ENCODE assay signal across 8 cellular contexts in the genomic region with DNA sequence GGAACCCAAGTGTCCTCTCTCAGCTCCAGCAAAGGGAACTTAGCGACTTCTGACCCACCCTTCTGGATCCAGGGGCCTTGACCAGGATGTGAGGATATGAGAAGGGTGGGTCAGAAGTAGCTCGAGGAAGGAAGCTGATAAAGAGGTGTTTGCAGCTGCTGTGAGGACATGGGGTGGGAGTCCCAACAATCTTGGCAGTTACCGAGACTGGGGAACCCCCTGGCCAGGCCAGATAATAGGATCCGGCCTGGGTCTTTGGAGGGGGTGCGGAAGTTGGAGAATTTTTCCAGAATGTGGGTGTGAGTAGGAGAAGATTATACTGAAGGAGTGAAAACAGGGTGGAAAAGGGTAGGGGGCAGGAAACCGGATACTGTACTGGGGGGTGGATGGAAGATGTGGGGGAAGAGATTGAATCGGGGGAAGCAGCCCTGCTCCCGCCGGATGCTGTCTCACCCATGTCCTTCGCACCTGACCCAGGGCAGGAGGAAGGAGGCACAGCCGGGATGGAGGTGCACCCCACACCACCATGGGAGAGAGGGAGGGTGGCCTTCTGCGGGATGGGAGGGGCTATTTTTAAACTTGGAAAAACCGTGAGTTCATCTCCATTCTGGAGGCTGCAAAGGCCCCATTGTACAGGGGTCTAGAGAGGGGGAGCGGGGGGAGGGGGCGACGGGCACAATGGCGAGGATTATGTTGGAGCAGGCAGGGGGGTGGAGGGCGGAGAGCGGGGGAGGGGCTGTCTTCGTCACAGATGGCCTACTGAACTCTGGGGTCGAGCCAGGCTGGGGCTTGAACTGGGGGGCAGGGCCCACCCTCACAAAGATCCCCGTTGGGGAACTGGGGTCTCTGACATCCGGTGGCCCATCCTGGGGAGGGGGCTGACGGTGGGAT. TPM values are rescaled to one million over a fixed set of nuclear protein-coding genes. Genes with fewer than 3 reads are reported as not detected.
A peak's percentile ranks its signal among the peaks of the same experiment; 100 is the strongest.
DNase-seq lines count a peak whose midpoint lies in the region; ATAC-seq and TF ChIP-seq lines count a peak whose summit lies in the region.

No MANE protein-coding gene starts in this region.

- peak overlapping the region; percentile 46; the same call in 1 of the 2 replicates for H3K27ac Mint-ChIP-seq in HFFc6
- H3K27ac Mint-ChIP-seq in activated naive CD8-positive, alpha-beta T cell treated with anti-CD3 and anti-CD28 coated beads, Interleukin-2, amount 10 ng/mL, durations not matched to agents 7 days and 5 days, result peak overlapping the region; percentile 83
- peak overlapping the region in 1 of 6 donors; percentile 62 for H3K27ac Mint-ChIP-seq in immature natural killer cell

- H3K36me3 ChIP-seq in spleen, result peaks cover 0 to 2% (median 0%) of the 10 kb centered on the region in 6 donors

- H3K27me3 Mint-ChIP-seq in HFFc6 (ENCODE audit: insufficient read depth), result peaks cover 14% of the 10 kb centered on the region; the same call in 1 of the 2 replicates
- H3K27me3 Mint-ChIP-seq in activated naive CD8-positive, alpha-beta T cell treated with anti-CD3 and anti-CD28 coated beads, Interleukin-2, amount 10 ng/mL, durations not matched to agents 7 days and 5 days, result peaks cover 21% of the 10 kb centered on the region
- H3K27me3 Mint-ChIP-seq in immature natural killer cell (ENCODE audit: low read depth in 3 of 3), result peaks cover 0 to 14% (median 4%) of the 10 kb centered on the region in 3 donors

- H3K4me1 ChIP-seq in spleen, result peaks cover 21 to 88% (median 78%) of the 10 kb centered on the region in 6 donors

- no peaks in the 10 kb centered on the region for H3K9me3 ChIP-seq in spleen

- WGBS in spleen, 5 donors, result 42 to 59% (median 44%) methylated on average over 24 of the region's 24 CpGs

- H3K4me1 Mint-ChIP-seq in HFFc6 (ENCODE audit: low read depth) (peaks cover 20% of the 10 kb centered on the region), immature natural killer cell (peaks cover 7 to 25% of the 10 kb centered on the region in 2 donors)
- peaks cover 22% of the 10 kb centered on the region for H3K4me1 Mint-ChIP-seq in activated naive CD8-positive, alpha-beta T cell treated with anti-CD3 and anti-CD28 coated beads, Interleukin-2, amount 10 ng/mL, durations not matched to agents 7 days and 5 days

- ATAC-seq in activated naive CD8-positive, alpha-beta T cell treated with anti-CD3 and anti-CD28 coated beads, Interleukin-2, amount 10 ng/mL, durations not matched to agents 7 days and 5 days (ENCODE audit: low read depth), result no peak

- peak overlapping the region; percentile 54 to 86 (median 80) for H3K27ac ChIP-seq in spleen

- H3K9me3 Mint-ChIP-seq in HFFc6 (no peaks in the 10 kb centered on the region), immature natural killer cell (no peaks in the 10 kb centered on the region)
- no peaks in the 10 kb centered on the region for H3K9me3 Mint-ChIP-seq in activated naive CD8-positive, alpha-beta T cell treated with anti-CD3 and anti-CD28 coated beads, Interleukin-2, amount 10 ng/mL, durations not matched to agents 7 days and 5 days

- H3K27me3 ChIP-seq in spleen (replicated peaks in 1 of 7), result peaks cover 0 to 71% (median 28%) of the 10 kb centered on the region in 7 donors

- H3K4me3 Mint-ChIP-seq in HFFc6 (peak overlapping the region; percentile 18; the same call in 1 of the 2 replicates), immature natural killer cell (peak overlapping the region; percentile 29 to 79 (median 52))
- H3K4me3 Mint-ChIP-seq in activated naive CD8-positive, alpha-beta T cell treated with anti-CD3 and anti-CD28 coated beads, Interleukin-2, amount 10 ng/mL, durations not matched to agents 7 days and 5 days, result peak overlapping the region; percentile 65

- POLR2A ChIA-PET in activated naive CD8-positive, alpha-beta T cell treated with anti-CD3 and anti-CD28 coated beads, Interleukin-2, amount 10 ng/mL, durations not matched to agents 7 days and 5 days (lab: Charles Lee), result interaction anchor here (1.0 to 3.4 kb wide), 15 partner anchors 10 to 259 kb away, joined by 3 to 18 read pairs (median 5); partner anchors contain the start of genes C2CD2L, CBL, DPAGT1 and HINFP

- TF ChIP-seq POLR2A in spleen (IDR thresholded peaks at IDR 0.05), result no peak

- H3K36me3 Mint-ChIP-seq in HFFc6 (ENCODE audit: low read depth), result no peaks in the 10 kb centered on the region
- no peaks in the 10 kb centered on the region for H3K36me3 Mint-ChIP-seq in activated naive CD8-positive, alpha-beta T cell treated with anti-CD3 and anti-CD28 coated beads, Interleukin-2, amount 10 ng/mL, durations not matched to agents 7 days and 5 days
- H3K36me3 Mint-ChIP-seq in immature natural killer cell, result no peaks in the 10 kb centered on the region

- DNase-seq in HFFc6, result no peak
- no peak for DNase-seq in activated naive CD8-positive, alpha-beta T cell treated with anti-CD3 and anti-CD28 coated beads, Interleukin-2, amount 10 ng/mL, durations not matched to agents 7 days and 5 days
- DNase-seq in immature natural killer cell, result no peak
- DNase-seq in spleen, result no peak
- DNase-seq in stimulated activated CD4-positive, alpha-beta T cell treated with anti-CD3 and anti-CD28 coated beads, Interleukin-1b, Interleukin-23, amount 100 ng/mL, for 48 hours, result no peak
- DNase-seq in T1000 (lab: John Stamatoyannopoulos, UW), result no peak
- no peak for DNase-seq in AG20443 (ENCODE audit: low spot score)
- DNase-seq in effector CD8-positive, alpha-beta T cell (lab: John Stamatoyannopoulos, UW), result no peak

- no peak for TF ChIP-seq CTCF in HFFc6 (IDR thresholded peaks at IDR 0.05)
- no peak for TF ChIP-seq CTCF in spleen (IDR thresholded peaks at IDR 0.05 in 8 of 11, conservative IDR thresholded peaks at IDR 0.05 in 3 of 11)

- peak overlapping the region in 5 of 8 donors; percentile 46 to 77 (median 49) for H3K4me3 ChIP-seq in spleen

- intact Hi-C loops in spleen (cut with DNase I; ENCODE audit: low total_unique reads), result no loop called here

RNA-seq across cellular contexts. Expression of gene MCAM, which starts 3.0 kb away (rescaled TPM):
- 1 to 10 TPM; 1.8 to 7.7 (median 6.9) TPM for total RNA-seq in HFFc6 (2021; fragmentation: NEBNext Ultra II Directional; extraction: Animal tissue kit (Norgen Biotek cat#: 25700))
- 1 to 10 TPM; 2.4 to 2.9 TPM for total RNA-seq in activated naive CD8-positive, alpha-beta T cell treated with anti-CD3 and anti-CD28 coated beads, Interleukin-2, amount 10 ng/mL, durations not matched to agents 7 days and 5 days
- polyA plus RNA-seq in immature natural killer cell (not detected), spleen (10 to 100 TPM; 10.3 to 19.3 (median 12.2) TPM)
- 100 to 1,000 TPM in 4 of 7 donors, 10 to 100 TPM in 3; 24.2 to 612 (median 139) TPM for total RNA-seq in spleen

RNA-seq across cellular contexts. Expression of gene RNF26, which starts 14.4 kb away (rescaled TPM):
- total RNA-seq in HFFc6 (2021; fragmentation: NEBNext Ultra II Directional; extraction: Animal tissue kit (Norgen Biotek cat#: 25700)), result 10 to 100 TPM; 48.6 to 63.5 (median 52.7) TPM
- 10 to 100 TPM; 32.2 to 32.9 TPM for total RNA-seq in activated naive CD8-positive, alpha-beta T cell treated with anti-CD3 and anti-CD28 coated beads, Interleukin-2, amount 10 ng/mL, durations not matched to agents 7 days and 5 days
- polyA plus RNA-seq in immature natural killer cell (10 to 100 TPM; 21.9 to 42.2 (median 33.5) TPM), spleen (10 to 100 TPM in 2 of 3 donors, 1 to 10 TPM in 1; 8.6 to 13.2 (median 10.0) TPM)
- 10 to 100 TPM; 13.6 to 18.2 (median 16.5) TPM for total RNA-seq in spleen

RNA-seq across cellular contexts. Expression of gene C1QTNF5, which starts 20.7 kb away (rescaled TPM):
- 10 to 100 TPM in 5 of 6 experiments, 1 to 10 TPM in 1; 8.2 to 16.1 (median 15.1) TPM for total RNA-seq in HFFc6 (2021; fragmentation: NEBNext Ultra II Directional; extraction: Animal tissue kit (Norgen Biotek cat#: 25700))
- total RNA-seq in activated naive CD8-positive, alpha-beta T cell treated with anti-CD3 and anti-CD28 coated beads, Interleukin-2, amount 10 ng/mL, durations not matched to agents 7 days and 5 days, result not detected
- polyA plus RNA-seq in immature natural killer cell (not detected), spleen (10 to 100 TPM; 10.3 to 29.0 (median 20.2) TPM)
- 10 to 100 TPM; 21.3 to 55.0 (median 35.8) TPM for total RNA-seq in spleen

RNA-seq across cellular contexts. Expression of gene MFRP, which starts 26.6 kb away (rescaled TPM):
- total RNA-seq in HFFc6 (2021; fragmentation: NEBNext Ultra II Directional; extraction: Animal tissue kit (Norgen Biotek cat#: 25700)), result not detected
- total RNA-seq in activated naive CD8-positive, alpha-beta T cell treated with anti-CD3 and anti-CD28 coated beads, Interleukin-2, amount 10 ng/mL, durations not matched to agents 7 days and 5 days, result not detected
- polyA plus RNA-seq in immature natural killer cell (not detected), spleen (under 1 TPM; 0.02 to 0.03 (median 0.02) TPM)
- under 1 TPM in 1 of 7 donors, not detected in 6; 0.16 TPM for total RNA-seq in spleen

Comparison
In these comparisons a context has a peak if more than half of its experiments do, and no peak if none do; other contexts are left out.
1. RNA of gene C1QTNF5, which starts 20.7 kb away (total RNA-seq): 21.3 to 55.0 TPM in spleen and 8.2 to 16.1 TPM in HFFc6; not detected in activated naive CD8-positive, alpha-beta T cell treated with anti-CD3 and anti-CD28 coated beads, Interleukin-2, amount 10 ng/mL, durations not matched to agents 7 days and 5 days; every median in the first group is over 4 times any median in the second.
2. Peak in every context shown above with its lines, with median percentiles within 50 percentile points of each other: H3K4me3 Mint-ChIP-seq.